In the genomic region with DNA sequence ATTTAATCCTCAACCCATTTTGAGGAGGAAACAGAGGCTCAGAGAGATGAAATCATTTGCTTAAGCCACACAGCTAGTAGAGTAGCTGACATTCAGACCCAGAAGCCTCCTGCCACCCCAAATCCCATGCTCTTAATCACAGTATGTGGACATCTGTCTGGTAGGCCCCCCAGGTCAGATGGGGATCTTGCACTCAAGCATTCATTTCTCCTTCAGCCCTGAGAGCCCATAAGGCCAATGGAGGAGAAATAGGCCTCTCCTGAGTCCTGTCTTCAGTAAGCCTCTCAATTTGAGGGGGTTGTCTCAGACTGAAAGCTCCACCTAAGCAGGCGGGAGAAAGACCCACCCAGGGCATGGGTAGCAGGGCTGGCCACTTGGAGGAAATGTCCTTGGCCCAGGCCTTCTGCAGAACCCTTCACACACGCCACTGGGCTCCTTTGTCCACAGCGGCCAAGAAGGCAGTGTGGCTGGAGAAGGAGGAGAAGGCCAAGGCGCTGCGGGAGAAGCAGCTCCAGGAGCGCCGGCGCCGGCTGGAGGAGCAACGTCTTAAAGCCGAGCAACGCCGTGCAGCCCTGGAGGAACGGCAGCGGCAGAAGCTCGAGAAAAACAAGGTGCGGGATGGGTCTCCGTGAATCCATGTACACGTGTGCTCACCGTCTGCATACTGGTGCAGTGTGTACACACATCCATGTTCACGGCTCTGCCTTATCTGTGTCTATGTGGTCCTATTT, we compare ENCODE assay signal across 19 cellular contexts. TPM values are rescaled to one million over a fixed set of nuclear protein-coding genes. Genes with fewer than 3 reads are reported as not detected.
A peak's percentile ranks its signal among the peaks of the same experiment; 100 is the strongest.
DNase-seq lines count a peak whose midpoint lies in the region; ATAC-seq, FAIRE-seq and TF ChIP-seq lines count a peak whose summit lies in the region.
"Had no signal": no experiment of that assay in that cellular context is flagged by ENCODE, and none has a peak within 500 bp of the region (broad histone marks: within the 10 kb centered on the region; RNA-seq: fewer than 3 reads in every experiment).

No MANE protein-coding gene starts in this region.

- peaks cover 6% of the 10 kb centered on the region for H3K4me1 Mint-ChIP-seq in stimulated activated naive CD8-positive, alpha-beta T cell treated with anti-CD3 and anti-CD28 coated beads, Interleukin-15, Interleukin-2, amounts not matched to agents 100 ng/mL and 50 ng/mL, for 24 hours (ENCODE audit: low read depth)
- peaks cover 27% of the 10 kb centered on the region for H3K4me1 Mint-ChIP-seq in stimulated activated naive CD8-positive, alpha-beta T cell treated with anti-CD3 and anti-CD28 coated beads, Interleukin-15, amount 100 ng/mL, for 72 hours
- peaks cover 35% of the 10 kb centered on the region for H3K4me1 Mint-ChIP-seq in astrocyte (ENCODE audit: low read depth, unreplicated experiment)
- H3K4me1 Mint-ChIP-seq in naive thymus-derived CD4-positive, alpha-beta T cell = peaks cover 16 to 41% (median 25%) of the 10 kb centered on the region in 7 donors

- DNase-seq in stimulated activated naive CD8-positive, alpha-beta T cell treated with anti-CD3 and anti-CD28 coated beads, Interleukin-15, amount 100 ng/mL, for 72 hours = no peak
- DNase-seq in astrocyte (ENCODE audit: low read depth) (no peak), prostate gland (ENCODE audit: low spot score) (no peak), NCI-H524 treated with DMSO at 0.1 percent for 48 hours (lab: John Stamatoyannopoulos, UW) (no peak), stomach (no peak)
- DNase-seq in naive thymus-derived CD4-positive, alpha-beta T cell = no peak
- DNase-seq in activated CD4-positive, CD25-positive, alpha-beta regulatory T cell (lab: John Stamatoyannopoulos, UW) = no peak
- DNase-seq: activated CD4-positive, alpha-beta T cell treated with anti-CD3 and anti-CD28 coated beads for 4 hours; activated T-cell treated with anti-CD3 and anti-CD28 coated beads for 4 hours; AML-193; DMS153; NCI-H1417; NCI-H2171 treated with DMSO at 0.1 percent for 48 hours; small intestine; T-helper 2 cell had no signal

- no peaks in the 10 kb centered on the region for H3K9me3 Mint-ChIP-seq in stimulated activated naive CD8-positive, alpha-beta T cell treated with anti-CD3 and anti-CD28 coated beads, Interleukin-15, Interleukin-2, amounts not matched to agents 100 ng/mL and 50 ng/mL, for 24 hours
- H3K9me3 Mint-ChIP-seq in stimulated activated naive CD8-positive, alpha-beta T cell treated with anti-CD3 and anti-CD28 coated beads, Interleukin-15, amount 100 ng/mL, for 72 hours = no peaks in the 10 kb centered on the region
- H3K9me3 Mint-ChIP-seq in astrocyte (ENCODE audit: unreplicated experiment) = no peaks in the 10 kb centered on the region
- H3K9me3 Mint-ChIP-seq in naive thymus-derived CD4-positive, alpha-beta T cell = no peaks in the 10 kb centered on the region
- H3K9me3 Mint-ChIP-seq: stimulated activated memory B cell treated with anti-CD40 and anti-IgM and Interleukin-4, amounts not matched to agents 10 μg/mL and 1 μg/mL and 100 μg/mL, for 72 hours had no signal

- POLR2A ChIA-PET in naive thymus-derived CD4-positive, alpha-beta T cell (lab: Charles Lee) = interaction anchor here (0.8 to 4.1 kb wide), 4 partner anchors 10 to 17 kb away, joined by 3 to 14 read pairs (median 4); no protein-coding TSS in a partner anchor

- TF ChIP-seq CTCF in astrocyte (IDR thresholded peaks at IDR 0.05; ENCODE audit: insufficient read depth, low read depth, low read length) (no peak), prostate gland (IDR thresholded peaks at IDR 0.05) (no peak), stomach (IDR thresholded peaks at IDR 0.05) (no peak)

- H3K4me2 ChIP-seq in astrocyte (ENCODE audit: low read length) = peak overlapping the region; percentile 75
- H3K4me2 ChIP-seq: KMS-11 had no signal

- H3K9me3 ChIP-seq in astrocyte (ENCODE audit: insufficient read depth, low read depth, low read length) (no peaks in the 10 kb centered on the region), prostate gland (no peaks in the 10 kb centered on the region), stomach (no peaks in the 10 kb centered on the region)
- H3K9me3 ChIP-seq in naive thymus-derived CD4-positive, alpha-beta T cell (ENCODE audit: control insufficient read depth in 2 of 3, low read length in 3 of 3) = no peaks in the 10 kb centered on the region

- peaks cover 96% of the 10 kb centered on the region for H3K79me2 ChIP-seq in astrocyte (ENCODE audit: insufficient read depth, low read length)

- no peak for FAIRE-seq in astrocyte (lab: Jason Lieb, UNC)
- FAIRE-seq: GM18507, small intestine had no signal

- intact Hi-C loops in naive thymus-derived CD4-positive, alpha-beta T cell (cut with micrococcal nuclease) = no loop called here
- intact Hi-C loops in prostate gland (cut with DNase I) = no loop called here
- intact Hi-C loops in stomach (cut with DNase I; ENCODE audit: low total_unique reads) = no loop called here

- no peak overlapping the region for H2AFZ ChIP-seq in astrocyte (ENCODE audit: low read depth, low read length)

- CTCF ChIA-PET in naive thymus-derived CD4-positive, alpha-beta T cell (lab: Charles Lee) = interaction anchor here (1.1 kb wide), 1 partner anchor 21 kb away, joined by 3 read pairs; no protein-coding TSS in a partner anchor

- H3K27ac Mint-ChIP-seq in stimulated activated naive CD8-positive, alpha-beta T cell treated with anti-CD3 and anti-CD28 coated beads, Interleukin-15, Interleukin-2, amounts not matched to agents 100 ng/mL and 50 ng/mL, for 24 hours = peak overlapping the region; percentile 71
- peak overlapping the region in 1 of 2 donors; percentile 85 for H3K27ac Mint-ChIP-seq in stimulated activated naive CD8-positive, alpha-beta T cell treated with anti-CD3 and anti-CD28 coated beads, Interleukin-15, amount 100 ng/mL, for 72 hours
- H3K27ac Mint-ChIP-seq in astrocyte (ENCODE audit: unreplicated experiment) = peak overlapping the region; percentile 91
- peak overlapping the region in 7 of 9 donors; percentile 20 to 64 (median 38) for H3K27ac Mint-ChIP-seq in naive thymus-derived CD4-positive, alpha-beta T cell
- H3K27ac Mint-ChIP-seq: stimulated activated memory B cell treated with anti-CD40 and anti-IgM and Interleukin-4, amounts not matched to agents 10 μg/mL and 1 μg/mL and 100 μg/mL, for 72 hours had no signal

- TF ChIP-seq EP300 in stomach (IDR thresholded peaks at IDR 0.05) = no peak

- no peak for ATAC-seq in stimulated activated naive CD8-positive, alpha-beta T cell treated with anti-CD3 and anti-CD28 coated beads, Interleukin-15, amount 100 ng/mL, for 72 hours
- no peak for ATAC-seq in naive thymus-derived CD4-positive, alpha-beta T cell
- ATAC-seq: stimulated activated memory B cell treated with anti-CD40 and anti-IgM and Interleukin-4, amounts not matched to agents 10 μg/mL and 1 μg/mL and 100 μg/mL, for 72 hours had no signal

- H3K27ac ChIP-seq in astrocyte (ENCODE audit: low read depth, low read length) = peak overlapping the region; percentile 91
- H3K27ac ChIP-seq in naive thymus-derived CD4-positive, alpha-beta T cell (ENCODE audit: low read depth, low read length) = peak overlapping the region; percentile 44
- no peak overlapping the region for H3K27ac ChIP-seq in prostate gland
- peak overlapping the region in 2 of 5 donors; percentile 23 to 46 for H3K27ac ChIP-seq in stomach
- H3K27ac ChIP-seq: KMS-11 had no signal

- H3K4me3 ChIP-seq in astrocyte (ENCODE audit: insufficient read depth, low read depth, low read length) (peak overlapping the region; percentile 32), prostate gland (no peak overlapping the region), stomach (no peak overlapping the region)
- H3K4me3 ChIP-seq in naive thymus-derived CD4-positive, alpha-beta T cell (ENCODE audit: low read length) = no peak overlapping the region

- no peak overlapping the region for H3K4me3 Mint-ChIP-seq in stimulated activated naive CD8-positive, alpha-beta T cell treated with anti-CD3 and anti-CD28 coated beads, Interleukin-15, Interleukin-2, amounts not matched to agents 100 ng/mL and 50 ng/mL, for 24 hours
- H3K4me3 Mint-ChIP-seq in stimulated activated naive CD8-positive, alpha-beta T cell treated with anti-CD3 and anti-CD28 coated beads, Interleukin-15, amount 100 ng/mL, for 72 hours = no peak overlapping the region
- peak overlapping the region; percentile 73 for H3K4me3 Mint-ChIP-seq in astrocyte (ENCODE audit: unreplicated experiment)
- H3K4me3 Mint-ChIP-seq in naive thymus-derived CD4-positive, alpha-beta T cell = no peak overlapping the region
- H3K4me3 Mint-ChIP-seq: stimulated activated memory B cell treated with anti-CD40 and anti-IgM and Interleukin-4, amounts not matched to agents 10 μg/mL and 1 μg/mL and 100 μg/mL, for 72 hours had no signal

- TF ChIP-seq POLR2A in prostate gland (IDR thresholded peaks at IDR 0.05) (no peak), stomach (IDR thresholded peaks at IDR 0.05) (no peak)

- peaks cover 94% of the 10 kb centered on the region for H4K20me1 ChIP-seq in astrocyte (ENCODE audit: insufficient read depth, low read length)

- peaks cover 42% of the 10 kb centered on the region for H3K36me3 Mint-ChIP-seq in stimulated activated naive CD8-positive, alpha-beta T cell treated with anti-CD3 and anti-CD28 coated beads, Interleukin-15, Interleukin-2, amounts not matched to agents 100 ng/mL and 50 ng/mL, for 24 hours (ENCODE audit: low read depth)
- H3K36me3 Mint-ChIP-seq in astrocyte (ENCODE audit: low read depth, unreplicated experiment) = peaks cover 30% of the 10 kb centered on the region
- peaks cover 0 to 31% (median 19%) of the 10 kb centered on the region in 5 donors for H3K36me3 Mint-ChIP-seq in naive thymus-derived CD4-positive, alpha-beta T cell

- H3K36me3 ChIP-seq in astrocyte (ENCODE audit: insufficient read depth, low read length) = peaks cover 45% of the 10 kb centered on the region
- peaks cover 16 to 85% (median 57%) of the 10 kb centered on the region in 3 experiments for H3K36me3 ChIP-seq in naive thymus-derived CD4-positive, alpha-beta T cell (ENCODE audit: control insufficient read depth in 2 of 3, insufficient read depth in 3 of 3, low read length in 3 of 3)
- H3K36me3 ChIP-seq in prostate gland = peaks cover 17 to 32% of the 10 kb centered on the region in 2 donors
- peaks cover 60 to 85% (median 77%) of the 10 kb centered on the region in 4 donors for H3K36me3 ChIP-seq in stomach

- no peaks in the 10 kb centered on the region for H3K27me3 Mint-ChIP-seq in stimulated activated naive CD8-positive, alpha-beta T cell treated with anti-CD3 and anti-CD28 coated beads, Interleukin-15, Interleukin-2, amounts not matched to agents 100 ng/mL and 50 ng/mL, for 24 hours
- no peaks in the 10 kb centered on the region for H3K27me3 Mint-ChIP-seq in stimulated activated naive CD8-positive, alpha-beta T cell treated with anti-CD3 and anti-CD28 coated beads, Interleukin-15, amount 100 ng/mL, for 72 hours
- no peaks in the 10 kb centered on the region for H3K27me3 Mint-ChIP-seq in astrocyte (ENCODE audit: low read depth, unreplicated experiment)
- H3K27me3 Mint-ChIP-seq in naive thymus-derived CD4-positive, alpha-beta T cell = no peaks in the 10 kb centered on the region
- H3K27me3 Mint-ChIP-seq: stimulated activated memory B cell treated with anti-CD40 and anti-IgM and Interleukin-4, amounts not matched to agents 10 μg/mL and 1 μg/mL and 100 μg/mL, for 72 hours had no signal

- peak overlapping the region; percentile 77 for H3K9ac ChIP-seq in astrocyte (ENCODE audit: low read length)
- H3K9ac ChIP-seq: KMS-11 had no signal

- H3K4me1 ChIP-seq in astrocyte (ENCODE audit: insufficient read depth, low read length) = peaks cover 47% of the 10 kb centered on the region
- peaks cover 0 to 2% of the 10 kb centered on the region in 2 donors for H3K4me1 ChIP-seq in naive thymus-derived CD4-positive, alpha-beta T cell (ENCODE audit: control insufficient read depth in 2 of 2, insufficient read depth in 2 of 2, low read length in 2 of 2)
- H3K4me1 ChIP-seq in prostate gland (replicated peaks) = no peaks in the 10 kb centered on the region
- peaks cover 14 to 62% (median 41%) of the 10 kb centered on the region in 4 donors for H3K4me1 ChIP-seq in stomach

- 93% methylated on average over 21 of the region's 21 CpGs for WGBS in prostate gland
- 92 to 97% (median 95%) methylated on average over 19 to 21 of the region's 21 CpGs for WGBS in stomach, 5 donors

- H3K27me3 ChIP-seq in astrocyte (ENCODE audit: insufficient read depth, low read length) (no peaks in the 10 kb centered on the region), prostate gland (replicated peaks; ENCODE audit: insufficient read depth) (no peaks in the 10 kb centered on the region), stomach (no peaks in the 10 kb centered on the region)
- H3K27me3 ChIP-seq in naive thymus-derived CD4-positive, alpha-beta T cell (ENCODE audit: control insufficient read depth in 2 of 2, insufficient read depth in 2 of 2, low read length in 2 of 2) = no peaks in the 10 kb centered on the region

RNA-seq across cellular contexts. Expression of a gene that starts 16.2 kb away (rescaled TPM):
- total RNA-seq in astrocyte (259 and 271 TPM in 2 replicates), prostate gland (100 to 1,000 TPM in 1 of 2 donors, 10 to 100 TPM in 1; 97.3 to 132 TPM), stomach (100 to 1,000 TPM in 2 of 5 donors, 10 to 100 TPM in 3; 14.6 to 164 (median 40.3) TPM)
- total RNA-seq in naive thymus-derived CD4-positive, alpha-beta T cell = 100 to 1,000 TPM; 156 to 257 (median 235) TPM
- polyA plus RNA-seq in naive thymus-derived CD4-positive, alpha-beta T cell = 10 to 100 TPM; 15.2 to 55.0 TPM
- polyA plus RNA-seq in stomach = 10 to 100 TPM; 36.7 to 42.8 (median 42.4) TPM

RNA-seq across cellular contexts. Expression of a gene that starts 22.9 kb away (rescaled TPM):
- total RNA-seq in astrocyte (87.1 and 87.6 TPM in 2 replicates), prostate gland (10 to 100 TPM; 90.0 to 92.5 TPM), stomach (10 to 100 TPM in 4 of 5 donors, 1 to 10 TPM in 1; 8.9 to 63.9 (median 19.8) TPM)
- 10 to 100 TPM; 32.1 to 60.5 (median 47.2) TPM for total RNA-seq in naive thymus-derived CD4-positive, alpha-beta T cell
- 100 to 1,000 TPM in 1 of 2 donors, 10 to 100 TPM in 1; 98.6 to 110 TPM for polyA plus RNA-seq in naive thymus-derived CD4-positive, alpha-beta T cell
- 10 to 100 TPM; 61.1 to 64.0 (median 62.8) TPM for polyA plus RNA-seq in stomach

RNA-seq across cellular contexts. Expression of a gene that starts 47.2 kb away (rescaled TPM):
- total RNA-seq in astrocyte = 3.4 and 10.8 TPM in 2 replicates
- total RNA-seq in naive thymus-derived CD4-positive, alpha-beta T cell = 1 to 10 TPM in 1 of 5 experiments, under 1 TPM in 3, not detected in 1; 0.05 to 2.5 (median 0.20) TPM
- polyA plus RNA-seq in naive thymus-derived CD4-positive, alpha-beta T cell = not detected
- total RNA-seq in prostate gland = 10 to 100 TPM in 1 of 2 donors, 1 to 10 TPM in 1; 7.9 to 10.7 TPM
- 10 to 100 TPM in 1 of 5 donors, 1 to 10 TPM in 4; 3.5 to 19.2 (median 5.5) TPM for total RNA-seq in stomach
- 1 to 10 TPM in 2 of 3 donors, under 1 TPM in 1; 0.92 to 5.0 (median 2.0) TPM for polyA plus RNA-seq in stomach

RNA-seq across cellular contexts. Expression of a gene that starts 52.1 kb away (rescaled TPM):
- total RNA-seq in astrocyte (109 and 110 TPM in 2 replicates), prostate gland (100 to 1,000 TPM; 100 to 123 TPM), stomach (10 to 100 TPM; 26.4 to 97.9 (median 61.3) TPM)
- total RNA-seq in naive thymus-derived CD4-positive, alpha-beta T cell = 100 to 1,000 TPM in 3 of 5 experiments, 10 to 100 TPM in 2; 62.1 to 138 (median 122) TPM
- 100 to 1,000 TPM in 1 of 2 donors, 10 to 100 TPM in 1; 99.7 to 112 TPM for polyA plus RNA-seq in naive thymus-derived CD4-positive, alpha-beta T cell
- polyA plus RNA-seq in stomach = 10 to 100 TPM; 22.2 to 28.0 (median 26.9) TPM

Comparison
In these comparisons a context has a peak if more than half of its experiments do, and no peak if none do; other contexts are left out.
1. H3K27ac ChIP-seq: peak in astrocyte (single experiment) and naive thymus-derived CD4-positive, alpha-beta T cell (single experiment); none in prostate gland (0 of 2).